In genomic region chr1:214901718-214902117, GRCh38 we compare ENCODE assay signal across 1 cellular context.
TF ChIP-seq lines count a peak whose summit lies in the region.

No MANE protein-coding gene starts in this region.

TF ChIP-seq in endothelial cell of umbilical vein, 7 proteins besides CTCF, POLR2A, EP300 and RAD21 (continued from another document):
- peak; percentile 84 for TF ChIP-seq FOS (IDR thresholded peaks at IDR 0.05; ENCODE audit: borderline replicate concordance, insufficient read depth, low read length)
- no peak for TF ChIP-seq MYC (IDR thresholded peaks at IDR 0.05; ENCODE audit: low read depth, low read length)
- peak; percentile 27 for TF ChIP-seq POLR2AphosphoS5 (IDR thresholded peaks at IDR 0.05; ENCODE audit: insufficient read depth, low read depth, low read length)
